31 cellular contexts compared by ENCODE assay signal in genomic region chr16:830871-831570, GRCh38. TPM values are rescaled to one million over a fixed set of nuclear protein-coding genes. Genes with fewer than 3 reads are reported as not detected.
"Had no signal": no experiment of that assay in that cellular context is flagged by ENCODE, and none has a peak within 500 bp of the region (broad histone marks: within the 10 kb centered on the region; RNA-seq: fewer than 3 reads in every experiment).

No MANE protein-coding gene starts in this region.

- H3K27me3 Mint-ChIP-seq: activated CD4-positive, alpha-beta T cell treated with anti-CD3 and anti-CD28 coated beads, Interleukin-2, amount 10 ng/mL, durations not matched to agents 24 days and 14 days; brain had no signal

- FAIRE-seq: bronchial epithelial cell had no signal

- H3K27ac Mint-ChIP-seq: activated CD4-positive, alpha-beta T cell treated with anti-CD3 and anti-CD28 coated beads, Interleukin-2, amount 10 ng/mL, durations not matched to agents 24 days and 14 days; activated CD8-positive, alpha-beta T cell treated with anti-CD3 and anti-CD28 coated beads, Interleukin-2, amount 10 ng/mL, durations not matched to agents 7 days and 5 days; activated naive CD4-positive, alpha-beta T cell treated with anti-CD3 and anti-CD28 coated beads for 36 hours; activated naive CD4-positive, alpha-beta T cell treated with anti-CD3 and anti-CD28 coated beads, Interleukin-2, amount 50 U/mL, for 72 hours; activated T-cell treated with anti-CD3 and anti-CD28 coated beads, Interleukin-2, amount 50 U/mL, for 24 hours; brain had no signal

- H3K4me3 ChIP-seq: adrenal gland had no signal

- H3K27me3 ChIP-seq: adrenal gland had no signal

- H3K4me3 Mint-ChIP-seq: activated CD4-positive, alpha-beta T cell treated with anti-CD3 and anti-CD28 coated beads, Interleukin-2, amount 10 ng/mL, durations not matched to agents 24 days and 14 days; activated CD8-positive, alpha-beta T cell treated with anti-CD3 and anti-CD28 coated beads, Interleukin-2, amount 10 ng/mL, durations not matched to agents 7 days and 5 days; activated naive CD4-positive, alpha-beta T cell treated with anti-CD3 and anti-CD28 coated beads for 36 hours; activated T-cell treated with anti-CD3 and anti-CD28 coated beads, Interleukin-2, amount 50 U/mL, for 24 hours; brain had no signal

- H3K4me1 Mint-ChIP-seq: activated CD4-positive, alpha-beta T cell treated with anti-CD3 and anti-CD28 coated beads, Interleukin-2, amount 10 ng/mL, durations not matched to agents 24 days and 14 days had no signal

- H3K27ac ChIP-seq: adrenal gland, WERI-Rb-1 had no signal

- H3K4me1 ChIP-seq: adrenal gland had no signal

- DNase-seq: activated CD4-positive, alpha-beta T cell treated with anti-CD3 and anti-CD28 coated beads, Interleukin-2, amount 10 ng/mL, durations not matched to agents 24 days and 14 days; activated CD4-positive, alpha-beta T cell treated with anti-CD3 and anti-CD28 coated beads, Interleukin-2, amount 50 U/mL, for 4 hours; activated CD8-positive, alpha-beta T cell treated with anti-CD3 and anti-CD28 coated beads, Interleukin-2, amount 10 ng/mL, durations not matched to agents 7 days and 5 days; activated gamma-delta T cell treated with Interleukin-2 at 50 U/mL for 16 hours; activated naive CD4-positive, alpha-beta T cell treated with anti-CD3 and anti-CD28 coated beads for 36 hours; activated T-cell treated with anti-CD3 and anti-CD28 coated beads, Interleukin-2, amount 50 U/mL, for 24 hours; adrenal gland; caudate nucleus; cerebellar nuclear complex; Karpas-422; NCI-H1105; NCI-H1417 treated with DMSO at 0.1 percent for 48 hours; NCI-H187 treated with DMSO at 0.1 percent for 48 hours; NCI-H2081; NCI-H226; NCI-H524 treated with DMSO at 0.1 percent for 48 hours; SIG-M5; SW 1271; T1000; WERI-Rb-1 had no signal

- H3K36me3 ChIP-seq: adrenal gland, WERI-Rb-1 had no signal

- H3K9me3 Mint-ChIP-seq: activated CD4-positive, alpha-beta T cell treated with anti-CD3 and anti-CD28 coated beads, Interleukin-2, amount 10 ng/mL, durations not matched to agents 24 days and 14 days; activated naive CD4-positive, alpha-beta T cell treated with anti-CD3 and anti-CD28 coated beads, Interleukin-2, amount 50 U/mL, for 72 hours; activated T-cell treated with anti-CD3 and anti-CD28 coated beads, Interleukin-2, amount 50 U/mL, for 24 hours had no signal

- ATAC-seq: activated CD8-positive, alpha-beta T cell treated with anti-CD3 and anti-CD28 coated beads, Interleukin-2, amount 10 ng/mL, durations not matched to agents 7 days and 5 days; activated naive CD4-positive, alpha-beta T cell treated with anti-CD3 and anti-CD28 coated beads, Interleukin-2, amount 50 U/mL, for 72 hours; Panc1; SK-N-SH treated with all-trans-retinoic acid at 6 μM for 48 hours had no signal

- H3K9me3 ChIP-seq: adrenal gland had no signal

- H3K36me3 Mint-ChIP-seq: brain had no signal

RNA-seq across cellular contexts. Expression of gene GNG13, which starts 30.5 kb away (rescaled TPM):
- total RNA-seq: activated CD4-positive, alpha-beta T cell treated with anti-CD3 and anti-CD28 coated beads, Interleukin-2, amount 10 ng/mL, durations not matched to agents 24 days and 14 days; activated CD8-positive, alpha-beta T cell treated with anti-CD3 and anti-CD28 coated beads, Interleukin-2, amount 10 ng/mL, durations not matched to agents 7 days and 5 days; activated naive CD4-positive, alpha-beta T cell treated with anti-CD3 and anti-CD28 coated beads for 36 hours; activated naive CD4-positive, alpha-beta T cell treated with anti-CD3 and anti-CD28 coated beads, Interleukin-2, amount 50 U/mL, for 72 hours; adrenal gland; bronchial epithelial cell; MCF 10A; NCI-H460; RPMI7951; SK-MEL-5; T-helper 1 cell treated with Interleukin-12 subunit alpha and Interleukin-12 subunit beta and Interleukin-4 antibody, amounts not matched to agents 30 ng/mL and 1 ng/mL, for 36 hours; T-helper 2 cell treated with Interferon-gamma antibody and Interleukin-4, amounts not matched to agents 100 ng/mL and 5 ng/mL, for 36 hours had no signal
- polyA plus RNA-seq: adrenal gland had no signal
